In genomic region chr1:224356685-224357625, GRCh38 we compare ENCODE assay signal across 1 cellular context.
TF ChIP-seq lines count a peak whose summit lies in the region.

Gene CNIH4 (plus strand): TSS chr1:224356879. CDS start chr1:224356925, 46 bp downstream.

TF ChIP-seq in K562, 482 proteins besides CTCF, POLR2A, EP300 and RAD21 (continued from another document and continues in another):
- peak; percentile 94 for TF ChIP-seq ZNF143 (CRISPR knock-in tag; IDR thresholded peaks at IDR 0.05)
- peak; percentile 70; the same call in 1 of the 2 replicates for TF ChIP-seq JUND (IDR thresholded peaks at IDR 0.05; ENCODE audit: borderline replicate concordance, low read depth, low read length)
- peak; percentile 34; the same call in 1 of the 3 replicates for TF ChIP-seq JUND (tag; IDR thresholded peaks at IDR 0.05; ENCODE audit: borderline replicate concordance, low read depth, low read length)
- TF ChIP-seq NR4A1 (CRISPR knock-in tag; IDR thresholded peaks at IDR 0.05): no peak
- TF ChIP-seq NR4A1 (tag; IDR thresholded peaks at IDR 0.05): no peak
- no peak for TF ChIP-seq NFE2L1 (tag; IDR thresholded peaks at IDR 0.05; ENCODE audit: borderline replicate concordance, low read depth)
- TF ChIP-seq SNRNP70 (optimal IDR thresholded peaks at IDR 0.05; ENCODE audit: low read depth, low read length): no peak
- no peak for TF ChIP-seq ZNF778 (CRISPR knock-in tag; IDR thresholded peaks at IDR 0.05)
- peak; percentile 53; the same call in 1 of the 2 replicates for TF ChIP-seq KLF1 (tag; IDR thresholded peaks at IDR 0.05)
- no peak for TF ChIP-seq EZH2 (IDR thresholded peaks at IDR 0.05; ENCODE audit: borderline replicate concordance, low read depth, low read length)
- TF ChIP-seq ELK1 (CRISPR knock-in tag; IDR thresholded peaks at IDR 0.05): no peak
- TF ChIP-seq HLTF (IDR thresholded peaks at IDR 0.05): no peak
- TF ChIP-seq TFAP4 (CRISPR knock-in tag; IDR thresholded peaks at IDR 0.05; ENCODE audit: borderline replicate concordance): peak; percentile 75; the same call in 1 of the 2 replicates
- TF ChIP-seq ADNP (tag; IDR thresholded peaks at IDR 0.05): no peak
- no peak for TF ChIP-seq GTF3C2 (IDR thresholded peaks at IDR 0.05; ENCODE audit: borderline replicate concordance, extremely low read depth, insufficient read length)
- TF ChIP-seq ARNT (IDR thresholded peaks at IDR 0.05): no peak
- TF ChIP-seq ZNF507 (tag; conservative IDR thresholded peaks at IDR 0.05): no peak
- TF ChIP-seq RBM22 (IDR thresholded peaks at IDR 0.05; ENCODE audit: low read depth, low read length, poor library complexity, severe bottlenecking): no peak
- no peak for TF ChIP-seq ZNF764 (CRISPR knock-in tag; IDR thresholded peaks at IDR 0.05; ENCODE audit: low read depth)
- TF ChIP-seq TRIM24 (IDR thresholded peaks at IDR 0.05): no peak
- TF ChIP-seq RUNX1 (IDR thresholded peaks at IDR 0.05; ENCODE audit: low read depth): no peak
- no peak for TF ChIP-seq E2F8 (IDR thresholded peaks at IDR 0.05; ENCODE audit: low read depth, partially characterized antibody)
- TF ChIP-seq NCOA6 (IDR thresholded peaks at IDR 0.05): peak; percentile 77; the same call in 1 of the 2 replicates
- no peak for TF ChIP-seq XRCC5 (IDR thresholded peaks at IDR 0.05; ENCODE audit: low read depth, low read length)
- TF ChIP-seq ESRRB (CRISPR knock-in tag; IDR thresholded peaks at IDR 0.05; ENCODE audit: borderline replicate concordance): no peak
- no peak for TF ChIP-seq BCL6 (CRISPR knock-in tag; IDR thresholded peaks at IDR 0.05)
- TF ChIP-seq ARID2 (IDR thresholded peaks at IDR 0.05): no peak
- no peak for TF ChIP-seq PRPF4 (IDR thresholded peaks at IDR 0.05; ENCODE audit: insufficient read depth, low read depth, low read length, poor library complexity, severe bottlenecking)
- TF ChIP-seq ZNF398 (CRISPR knock-in tag; IDR thresholded peaks at IDR 0.05): no peak
- no peak; the same call in 1 of the 2 replicates for TF ChIP-seq MTA3 (IDR thresholded peaks at IDR 0.05; ENCODE audit: borderline replicate concordance)
- no peak for TF ChIP-seq BRF2 (IDR thresholded peaks at IDR 0.05; ENCODE audit: borderline replicate concordance, insufficient read depth, insufficient read length)
- TF ChIP-seq NR2F6 (CRISPR knock-in tag; IDR thresholded peaks at IDR 0.05): no peak
- TF ChIP-seq ZNF57 (CRISPR knock-in tag; IDR thresholded peaks at IDR 0.05): no peak
- no peak for TF ChIP-seq ZNF277 (CRISPR knock-in tag; IDR thresholded peaks at IDR 0.05; ENCODE audit: borderline replicate concordance)
- no peak; the same call in 1 of the 2 replicates for TF ChIP-seq MTA1 (IDR thresholded peaks at IDR 0.05; ENCODE audit: borderline replicate concordance)
- no peak for TF ChIP-seq GABPB2 (CRISPR knock-in tag; conservative IDR thresholded peaks at IDR 0.05)
- no peak for TF ChIP-seq MAFF (IDR thresholded peaks at IDR 0.05; ENCODE audit: low read length)
- TF ChIP-seq MAFG (tag; conservative IDR thresholded peaks at IDR 0.05): no peak
- TF ChIP-seq SREBF2 (CRISPR knock-in tag; IDR thresholded peaks at IDR 0.05): no peak
- no peak for TF ChIP-seq E2F4 (CRISPR knock-in tag; IDR thresholded peaks at IDR 0.05; ENCODE audit: low read depth)
- peak in 1 of 2 experiments; percentile 24; a peak in 1 of 4 replicates for TF ChIP-seq FOXK2 (conservative IDR thresholded peaks at IDR 0.05 in 1 of 2, IDR thresholded peaks at IDR 0.05 in 1 of 2; ENCODE audit: low read depth in 2 of 2)
- no peak for TF ChIP-seq HSF4 (CRISPR knock-in tag; IDR thresholded peaks at IDR 0.05; ENCODE audit: borderline replicate concordance)
- TF ChIP-seq ZBTB5 (IDR thresholded peaks at IDR 0.05): no peak
- no peak; the same call in 1 of the 2 replicates for TF ChIP-seq TARDBP (IDR thresholded peaks at IDR 0.05)
- TF ChIP-seq SMARCC2 (IDR thresholded peaks at IDR 0.05; ENCODE audit: low read depth): 0 out of 2 replicates have a peak, but pooled peaks have one; percentile 51
- peak; percentile 35; the same call in 1 of the 2 replicates for TF ChIP-seq HDAC2 (IDR thresholded peaks at IDR 0.05)
- TF ChIP-seq ZNF3 (CRISPR knock-in tag; IDR thresholded peaks at IDR 0.05): no peak
- no peak for TF ChIP-seq ZKSCAN3 (CRISPR knock-in tag; IDR thresholded peaks at IDR 0.05)
- no peak for TF ChIP-seq BCOR (IDR thresholded peaks at IDR 0.05)
- TF ChIP-seq MLLT1 (IDR thresholded peaks at IDR 0.05): 0 out of 4 replicates have a peak, but pooled peaks of 1 of the 2 experiments have one; percentile 12
- TF ChIP-seq ZNF124 (CRISPR knock-in tag; IDR thresholded peaks at IDR 0.05): peak; percentile 71; the same call in 1 of the 2 replicates
- peak; percentile 61; the same call in 1 of the 2 replicates for TF ChIP-seq GABPB1 (CRISPR knock-in tag; IDR thresholded peaks at IDR 0.05)
- TF ChIP-seq MEF2A (IDR thresholded peaks at IDR 0.05; ENCODE audit: control insufficient read depth, low read depth, low read length): no peak
- TF ChIP-seq ZNF316 (IDR thresholded peaks at IDR 0.05): no peak
